11 cellular contexts compared by ENCODE assay signal in the genomic region with DNA sequence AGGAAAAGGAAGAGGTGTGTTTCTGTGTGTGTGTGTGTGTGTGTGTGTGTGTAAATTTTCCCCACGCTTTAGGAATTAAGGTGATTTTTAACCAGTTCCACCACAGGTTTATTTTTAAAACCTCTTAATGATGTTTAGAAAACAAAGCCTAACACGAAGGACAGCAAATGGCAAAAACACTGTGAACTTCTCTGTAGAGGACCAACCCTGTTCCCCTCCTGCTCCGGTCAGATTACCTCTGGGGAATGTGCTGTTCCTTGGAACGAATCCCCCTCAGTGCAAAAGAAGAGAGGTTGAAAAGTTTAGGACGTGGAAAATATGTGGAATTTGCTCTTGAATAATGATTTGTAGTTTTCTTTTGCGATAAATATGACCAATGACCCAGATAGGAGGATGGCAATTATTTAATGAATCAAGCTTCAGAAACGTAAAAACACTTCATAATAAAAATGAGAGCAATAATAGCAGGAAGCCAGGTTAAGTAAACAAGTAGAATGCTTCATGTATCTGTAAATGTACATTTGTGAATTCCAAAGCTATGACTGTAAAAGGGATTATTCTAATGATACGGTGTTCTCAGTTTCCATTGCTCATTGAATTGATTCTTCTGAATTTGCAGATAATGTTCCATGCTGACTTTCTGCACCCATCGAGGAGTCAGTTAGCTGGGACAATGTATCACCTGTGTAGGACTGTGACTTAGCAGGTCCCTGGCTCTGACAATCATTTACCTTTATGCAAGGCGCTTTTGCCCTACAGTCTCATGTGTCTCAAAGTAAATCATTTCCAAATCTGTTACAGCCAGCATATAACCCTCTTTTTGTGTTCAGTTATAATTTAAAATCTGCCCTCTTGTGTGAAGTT.
DNase-seq lines count a peak whose midpoint lies in the region; ATAC-seq lines count a peak whose summit lies in the region.
"Had no signal": no experiment of that assay in that cellular context is flagged by ENCODE, and none has a peak within 500 bp of the region (broad histone marks: within the 10 kb centered on the region; RNA-seq: fewer than 3 reads in every experiment).

No MANE protein-coding gene starts in this region.

- peak; percentile 64 for ATAC-seq in GM18498 (IDR thresholded peaks at IDR 0.05; ENCODE audit: unreplicated experiment)
- peak; percentile 77 for ATAC-seq in GM21737 (IDR thresholded peaks at IDR 0.05; ENCODE audit: unreplicated experiment)
- ATAC-seq in stimulated activated naive CD8-positive, alpha-beta T cell treated with anti-CD3 and anti-CD28 coated beads, Interleukin-15, amount 100 ng/mL, for 72 hours, result no peak
- no peak for ATAC-seq in Right ventricle myocardium superior (ENCODE audit: poor library complexity)
- no peak for ATAC-seq in activated CD4-positive, CD25-positive, alpha-beta regulatory T cell treated with anti-CD3 and anti-CD28 coated beads, Interleukin-2, amount 50 U/mL, for 24 hours

- no peaks in the 10 kb centered on the region for H3K9me3 Mint-ChIP-seq in stimulated activated naive CD8-positive, alpha-beta T cell treated with anti-CD3 and anti-CD28 coated beads, Interleukin-15, amount 100 ng/mL, for 72 hours

- H3K4me3 Mint-ChIP-seq in stimulated activated naive CD8-positive, alpha-beta T cell treated with anti-CD3 and anti-CD28 coated beads, Interleukin-15, amount 100 ng/mL, for 72 hours, result no peak overlapping the region

- DNase-seq in HuH-7 (ENCODE audit: low spot score) (peak; percentile 16), kidney tubule cell (ENCODE audit: low spot score) (peak; percentile 85), Right ventricle myocardium superior (no peak)
- DNase-seq in stimulated activated CD8-positive, alpha-beta memory T cell treated with anti-CD3 and anti-CD28 coated beads, Interleukin-4, amount 100 ng/mL, for 48 hours, result no peak
- no peak for DNase-seq in stimulated activated naive CD8-positive, alpha-beta T cell treated with anti-CD3 and anti-CD28 coated beads, Interleukin-15, amount 100 ng/mL, for 72 hours
- DNase-seq: activated CD8-positive, alpha-beta memory T cell treated with anti-CD3 and anti-CD28 coated beads for 24 hours; head of caudate nucleus; NCI-H2081 had no signal

- intact Hi-C loops in Right ventricle myocardium superior (cut with DNase I), result no loop called here

- no peaks in the 10 kb centered on the region for H3K4me1 Mint-ChIP-seq in stimulated activated naive CD8-positive, alpha-beta T cell treated with anti-CD3 and anti-CD28 coated beads, Interleukin-15, amount 100 ng/mL, for 72 hours

- no peak overlapping the region for H3K27ac Mint-ChIP-seq in stimulated activated naive CD8-positive, alpha-beta T cell treated with anti-CD3 and anti-CD28 coated beads, Interleukin-15, amount 100 ng/mL, for 72 hours

- H3K27me3 Mint-ChIP-seq in stimulated activated naive CD8-positive, alpha-beta T cell treated with anti-CD3 and anti-CD28 coated beads, Interleukin-15, amount 100 ng/mL, for 72 hours, result no peaks in the 10 kb centered on the region

Comparison
In these comparisons a context has a peak if more than half of its experiments do, and no peak if none do; other contexts are left out.
1. ATAC-seq: peak in GM18498 (single experiment) and GM21737 (single experiment); none in stimulated activated naive CD8-positive, alpha-beta T cell treated with anti-CD3 and anti-CD28 coated beads, Interleukin-15, amount 100 ng/mL, for 72 hours (single experiment), Right ventricle myocardium superior (single experiment) and activated CD4-positive, CD25-positive, alpha-beta regulatory T cell treated with anti-CD3 and anti-CD28 coated beads, Interleukin-2, amount 50 U/mL, for 24 hours (0 of 2).
2. DNase-seq: peak in HuH-7 (single experiment) and kidney tubule cell (single experiment); none in stimulated activated CD8-positive, alpha-beta memory T cell treated with anti-CD3 and anti-CD28 coated beads, Interleukin-4, amount 100 ng/mL, for 48 hours (single experiment), stimulated activated naive CD8-positive, alpha-beta T cell treated with anti-CD3 and anti-CD28 coated beads, Interleukin-15, amount 100 ng/mL, for 72 hours (0 of 2) and Right ventricle myocardium superior (single experiment).